1 cellular context compared by ENCODE assay signal in genomic region chr4:164606478-164606877, GRCh38.
TF ChIP-seq lines count a peak whose summit lies in the region.

No MANE protein-coding gene starts in this region.

TF ChIP-seq in HepG2, 621 proteins besides CTCF, POLR2A, EP300 and RAD21 (continued from another document):
- TF ChIP-seq ARID5B (CRISPR knock-in tag; IDR thresholded peaks at IDR 0.05) (no peak), TEF (CRISPR knock-in tag; IDR thresholded peaks at IDR 0.05) (no peak)
TF ChIP-seq in HepG2: peak in this region for 0.
